Comparison of ENCODE assay signal across 8 cellular contexts in genomic region chr12:14960548-14961465, GRCh38. TPM values are rescaled to one million over a fixed set of nuclear protein-coding genes. Genes with fewer than 3 reads are reported as not detected.
DNase-seq lines count a peak whose midpoint lies in the region; ATAC-seq and TF ChIP-seq lines count a peak whose summit lies in the region.

No MANE protein-coding gene starts in this region.

- H2AFZ ChIP-seq in ACC112 (ENCODE audit: low read length, unreplicated experiment) (peak overlapping the region; percentile 22), SK-N-SH (ENCODE audit: low read depth) (peak overlapping the region; percentile 62)

- H3K36me3 ChIP-seq in ACC112 (ENCODE audit: insufficient read depth, low read length) (no peaks in the 10 kb centered on the region), SK-N-SH (replicated peaks in 1 of 2; ENCODE audit: control insufficient read depth in 1 of 2, insufficient read depth in 2 of 2, low read length in 1 of 2) (no peaks in the 10 kb centered on the region), muscle layer of duodenum (ENCODE audit: control insufficient read depth in 1 of 2, insufficient read depth in 2 of 2, low read length in 2 of 2) (no peaks in the 10 kb centered on the region)

- peak overlapping the region; percentile 51 for H3K4me3 ChIP-seq in ACC112 (ENCODE audit: low read depth, low read length)
- peak overlapping the region; percentile 53 to 76 for H3K4me3 ChIP-seq in SK-N-SH (ENCODE audit: low read depth in 2 of 2, low read length in 1 of 2)
- H3K4me3 ChIP-seq in coronary artery: peak overlapping the region; percentile 63
- H3K4me3 ChIP-seq in muscle layer of duodenum (ENCODE audit: low read depth in 1 of 2, low read length in 2 of 2): peak overlapping the region; percentile 57 to 63

- H3K9me3 ChIP-seq in SK-N-SH: no peaks in the 10 kb centered on the region
- H3K9me3 ChIP-seq in muscle layer of duodenum (ENCODE audit: control insufficient read depth in 1 of 2, low read length in 2 of 2): no peaks in the 10 kb centered on the region

- H4K20me1 ChIP-seq in SK-N-SH (ENCODE audit: insufficient read depth): no peaks in the 10 kb centered on the region

- no peak overlapping the region for H3K27ac ChIP-seq in ACC112 (ENCODE audit: low read depth, low read length)
- H3K27ac ChIP-seq in SK-N-SH (ENCODE audit: low read depth in 2 of 2, low read length in 1 of 2): peak overlapping the region; percentile 81 to 94
- peak overlapping the region; percentile 35 to 87 for H3K27ac ChIP-seq in coronary artery
- peak overlapping the region; percentile 50 for H3K27ac ChIP-seq in muscle layer of duodenum (ENCODE audit: low read length)

- no peaks in the 10 kb centered on the region for H3K79me2 ChIP-seq in ACC112 (ENCODE audit: control insufficient read depth, insufficient read depth, low read length, unreplicated experiment)
- peaks cover 55% of the 10 kb centered on the region for H3K79me2 ChIP-seq in SK-N-SH (ENCODE audit: insufficient read depth)

- TF ChIP-seq CTCF in SK-N-SH (IDR thresholded peaks at IDR 0.05) (no peak), coronary artery (IDR thresholded peaks at IDR 0.05) (no peak)

- H3K4me1 ChIP-seq in ACC112 (ENCODE audit: control insufficient read depth, insufficient read depth, low read length, unreplicated experiment) (peaks cover 12% of the 10 kb centered on the region), SK-N-SH (ENCODE audit: control insufficient read depth in 1 of 2, insufficient read depth in 2 of 2, low read depth in 1 of 2, low read length in 1 of 2) (peaks cover 11 to 36% of the 10 kb centered on the region in 2 experiments), muscle layer of duodenum (ENCODE audit: control insufficient read depth in 1 of 2, insufficient read depth in 2 of 2, low read length in 2 of 2) (peaks cover 0 to 14% of the 10 kb centered on the region in 2 donors)

- CTCF ChIA-PET in SK-N-SH (lab: Yijun Ruan, JAX): no interaction called here

- H3K9me2 ChIP-seq in SK-N-SH: no peaks in the 10 kb centered on the region

- WGBS in SK-N-SH (ENCODE audit: low lambda C conversion rate): 12% methylated on average over 13 of the region's 13 CpGs

- peak overlapping the region; percentile 80 for H3K9ac ChIP-seq in SK-N-SH

- no peaks in the 10 kb centered on the region for H3K27me3 ChIP-seq in ACC112 (ENCODE audit: insufficient read depth, low read length)
- H3K27me3 ChIP-seq in SK-N-SH (ENCODE audit: insufficient read depth): no peaks in the 10 kb centered on the region
- H3K27me3 ChIP-seq in muscle layer of duodenum (ENCODE audit: low read depth, low read length): no peaks in the 10 kb centered on the region

- peak overlapping the region; percentile 82 for H3K4me2 ChIP-seq in SK-N-SH

- POLR2A ChIA-PET in SK-N-SH (lab: Yijun Ruan, JAX): no interaction called here

- TF ChIP-seq RAD21 in SK-N-SH (IDR thresholded peaks at IDR 0.05; ENCODE audit: low read length): no peak

- DNase-seq in SK-N-SH: no peak
- no peak for DNase-seq in coronary artery (ENCODE audit: low spot score)
- DNase-seq in NCI-H1417 treated with DMSO at 0.1 percent for 48 hours (lab: John Stamatoyannopoulos, UW): no peak
- no peak for DNase-seq in NCI-H2171 treated with DMSO at 0.1 percent for 48 hours (lab: John Stamatoyannopoulos, UW)

- no peak for TF ChIP-seq EP300 in SK-N-SH (IDR thresholded peaks at IDR 0.05; ENCODE audit: borderline replicate concordance in 1 of 2, low read depth in 1 of 2, low read length in 1 of 2)

- peaks cover 35% of the 10 kb centered on the region for H3F3A ChIP-seq in SK-N-SH (replicated peaks; ENCODE audit: insufficient read depth)

- ATAC-seq in GM19035 (IDR thresholded peaks at IDR 0.05; ENCODE audit: unreplicated experiment) (peak; percentile 34), HG03139 (IDR thresholded peaks at IDR 0.05; ENCODE audit: unreplicated experiment) (peak; percentile 30)

TF ChIP-seq in SK-N-SH, 30 proteins besides CTCF, POLR2A, EP300 and RAD21 (continues in another document):
- TF ChIP-seq TCF12 (IDR thresholded peaks at IDR 0.05) (peak; percentile 54), FOXJ3 (CRISPR knock-in tag; IDR thresholded peaks at IDR 0.05) (no peak), MAX (IDR thresholded peaks at IDR 0.05; ENCODE audit: low read depth) (no peak), NFIC (IDR thresholded peaks at IDR 0.05; ENCODE audit: borderline replicate concordance) (0 out of 2 replicates have a peak, but pooled peaks have one; percentile 29), PBX3 (IDR thresholded peaks at IDR 0.05) (no peak), ELF1 (IDR thresholded peaks at IDR 0.05) (no peak; the same call in 1 of the 2 replicates), FOSL2 (IDR thresholded peaks at IDR 0.05; ENCODE audit: borderline replicate concordance, low read depth) (peak; percentile 67; the same call in 1 of the 2 replicates), EZH2phosphoT487 (IDR thresholded peaks at IDR 0.05; ENCODE audit: borderline replicate concordance, low read depth) (no peak), IRF3 (IDR thresholded peaks at IDR 0.05; ENCODE audit: low read depth, low read length) (no peak), RFX5 (IDR thresholded peaks at IDR 0.05; ENCODE audit: low read length) (no peak), YY1 (IDR thresholded peaks at IDR 0.05; ENCODE audit: low read depth) (no peak), USF2 (IDR thresholded peaks at IDR 0.05; ENCODE audit: borderline replicate concordance, low read depth, low read length) (no peak), FOXM1 (IDR thresholded peaks at IDR 0.05; ENCODE audit: low read depth) (no peak), CHD2 (IDR thresholded peaks at IDR 0.05; ENCODE audit: low read length, partially characterized antibody) (no peak), SIN3A (IDR thresholded peaks at IDR 0.05; ENCODE audit: borderline replicate concordance, low read depth, low read length) (no peak), RCOR1 (IDR thresholded peaks at IDR 0.05; ENCODE audit: low read length) (no peak), JUND (IDR thresholded peaks at IDR 0.05) (peak; percentile 62; the same call in 1 of the 2 replicates), TEAD4 (IDR thresholded peaks at IDR 0.05; ENCODE audit: borderline replicate concordance, insufficient read depth) (no peak), GATA2 (CRISPR knock-in tag; IDR thresholded peaks at IDR 0.05) (no peak), MEF2A (IDR thresholded peaks at IDR 0.05; ENCODE audit: borderline replicate concordance, low read depth) (no peak), POLR2AphosphoS5 (IDR thresholded peaks at IDR 0.05; ENCODE audit: low read depth, low read length) (0 out of 2 replicates have a peak, but pooled peaks have one; percentile 10)

RNA-seq across cellular contexts. Expression of gene ARHGDIB, which starts 0.6 kb away (rescaled TPM):
- polyA plus RNA-seq in SK-N-SH (2012; rRNA removed): 362 and 393 TPM in 2 replicates
- polyA plus RNA-seq in SK-N-SH (2012; cell fraction: cytosol; rRNA removed): 353 and 368 TPM in 2 replicates
- 212 and 243 TPM in 2 replicates for polyA plus RNA-seq in SK-N-SH (2012; cell fraction: nucleus; rRNA removed)

RNA-seq across cellular contexts. Expression of gene PDE6H, which starts 12.0 kb away (rescaled TPM):
- polyA plus RNA-seq in SK-N-SH (2012; rRNA removed): not detected in 2 replicates
- not detected in 2 replicates for polyA plus RNA-seq in SK-N-SH (2012; cell fraction: cytosol; rRNA removed)
- polyA plus RNA-seq in SK-N-SH (2012; cell fraction: nucleus; rRNA removed): 0.10 TPM in 1 of 2 replicates, not detected in the other

RNA-seq across cellular contexts. Expression of gene ERP27, which starts 22.5 kb away (rescaled TPM):
- 0.64 and 1.1 TPM in 2 replicates for polyA plus RNA-seq in SK-N-SH (2012; rRNA removed)
- 1.2 and 1.7 TPM in 2 replicates for polyA plus RNA-seq in SK-N-SH (2012; cell fraction: cytosol; rRNA removed)
- polyA plus RNA-seq in SK-N-SH (2012; cell fraction: nucleus; rRNA removed): 0.22 and 0.58 TPM in 2 replicates
